Comparison of ENCODE assay signal across 1 cellular context in genomic region chr20:53567379-53567778, GRCh38.
A peak's percentile ranks its signal among the peaks of the same experiment; 100 is the strongest.
TF ChIP-seq lines count a peak whose summit lies in the region.

No MANE protein-coding gene starts in this region.

TF ChIP-seq in HEK293, 187 proteins besides CTCF, POLR2A, EP300 and RAD21:
- TF ChIP-seq PRDM6 (tag by site-specific recombination; IDR thresholded peaks at IDR 0.05) (peak; percentile 73), ZNF426 (tag by site-specific recombination; IDR thresholded peaks at IDR 0.05) (no peak)
